8 cellular contexts compared by ENCODE assay signal in genomic region chr1:206469411-206469932, GRCh38. TPM values are rescaled to one million over a fixed set of nuclear protein-coding genes. Genes with fewer than 3 reads are reported as not detected.
DNase-seq lines count a peak whose midpoint lies in the region; ATAC-seq lines count a peak whose summit lies in the region.

No MANE protein-coding gene starts in this region.

- ATAC-seq in activated naive CD4-positive, alpha-beta T cell treated with anti-CD3 and anti-CD28 coated beads, Interleukin-2, amount 50 U/mL, for 72 hours: no peak
- ATAC-seq in GM19455 (IDR thresholded peaks at IDR 0.05; ENCODE audit: unreplicated experiment): no peak

- peaks cover 36% of the 10 kb centered on the region for H3K4me1 ChIP-seq in thymus (ENCODE audit: control insufficient read depth, insufficient read depth, low read length)

- H3K9me3 Mint-ChIP-seq in activated naive CD4-positive, alpha-beta T cell treated with anti-CD3 and anti-CD28 coated beads, Interleukin-2, amount 50 U/mL, for 72 hours: no peaks in the 10 kb centered on the region

- H3K9me3 ChIP-seq in thymus (ENCODE audit: control insufficient read depth): no peaks in the 10 kb centered on the region

- H3K4me3 ChIP-seq in thymus (ENCODE audit: low read length): no peak overlapping the region

- no peaks in the 10 kb centered on the region for H3K27me3 ChIP-seq in thymus (ENCODE audit: control insufficient read depth, insufficient read depth)

- H3K27ac Mint-ChIP-seq in activated naive CD4-positive, alpha-beta T cell treated with anti-CD3 and anti-CD28 coated beads, Interleukin-2, amount 50 U/mL, for 72 hours: peak overlapping the region in 1 of 2 donors; percentile 91

- H3K36me3 Mint-ChIP-seq in activated naive CD4-positive, alpha-beta T cell treated with anti-CD3 and anti-CD28 coated beads, Interleukin-2, amount 50 U/mL, for 72 hours: peaks cover 0 to 32% of the 10 kb centered on the region in 2 donors

- H3K36me3 ChIP-seq in thymus (ENCODE audit: control insufficient read depth, insufficient read depth): peaks cover 11% of the 10 kb centered on the region

- peak; percentile 47 for DNase-seq in activated naive CD4-positive, alpha-beta T cell treated with Interleukin-2 at 50 U/mL for 16 hours
- DNase-seq in activated naive CD4-positive, alpha-beta T cell treated with anti-CD3 and anti-CD28 coated beads, Interleukin-2, amount 50 U/mL, for 72 hours (ENCODE audit: low spot score in 2 of 2): no peak
- DNase-seq in activated CD4-positive, alpha-beta T cell treated with anti-CD3 and anti-CD28 coated beads, Interleukin-2, amount 50 U/mL, for 4 hours: peak; percentile 37 to 43
- DNase-seq in germinal center (ENCODE audit: low spot score) (peak; percentile 42), DMS114 treated with DMSO at 0.1 percent for 48 hours (lab: John Stamatoyannopoulos, UW; ENCODE audit: unreplicated experiment) (no peak), globus pallidus (ENCODE audit: low spot score) (no peak)

- 87% methylated on average over 2 of the region's 2 CpGs for WGBS in thymus

- peak overlapping the region; percentile 19 for H3K27ac ChIP-seq in thymus (ENCODE audit: low read depth)

RNA-seq across cellular contexts. Expression of gene IKBKE, which starts 0.8 kb away (rescaled TPM):
- 10 to 100 TPM in 1 of 2 donors, 1 to 10 TPM in 1; 4.5 to 40.7 TPM for total RNA-seq in activated naive CD4-positive, alpha-beta T cell treated with anti-CD3 and anti-CD28 coated beads, Interleukin-2, amount 50 U/mL, for 72 hours
- 17.1 TPM for polyA plus RNA-seq in thymus

RNA-seq across cellular contexts. Expression of gene RASSF5, which starts 37.9 kb away (rescaled TPM):
- total RNA-seq in activated naive CD4-positive, alpha-beta T cell treated with anti-CD3 and anti-CD28 coated beads, Interleukin-2, amount 50 U/mL, for 72 hours: 100 to 1,000 TPM; 212 to 239 TPM
- 54.3 TPM for polyA plus RNA-seq in thymus

Comparison
In these comparisons a context has a peak if more than half of its experiments do, and no peak if none do; other contexts are left out.
1. DNase-seq: peak in activated naive CD4-positive, alpha-beta T cell treated with Interleukin-2 at 50 U/mL for 16 hours (single experiment), activated CD4-positive, alpha-beta T cell treated with anti-CD3 and anti-CD28 coated beads, Interleukin-2, amount 50 U/mL, for 4 hours (2 of 2) and germinal center (single experiment); none in activated naive CD4-positive, alpha-beta T cell treated with anti-CD3 and anti-CD28 coated beads, Interleukin-2, amount 50 U/mL, for 72 hours (0 of 2), DMS114 treated with DMSO at 0.1 percent for 48 hours (single experiment) and globus pallidus (single experiment).